In the genomic region with DNA sequence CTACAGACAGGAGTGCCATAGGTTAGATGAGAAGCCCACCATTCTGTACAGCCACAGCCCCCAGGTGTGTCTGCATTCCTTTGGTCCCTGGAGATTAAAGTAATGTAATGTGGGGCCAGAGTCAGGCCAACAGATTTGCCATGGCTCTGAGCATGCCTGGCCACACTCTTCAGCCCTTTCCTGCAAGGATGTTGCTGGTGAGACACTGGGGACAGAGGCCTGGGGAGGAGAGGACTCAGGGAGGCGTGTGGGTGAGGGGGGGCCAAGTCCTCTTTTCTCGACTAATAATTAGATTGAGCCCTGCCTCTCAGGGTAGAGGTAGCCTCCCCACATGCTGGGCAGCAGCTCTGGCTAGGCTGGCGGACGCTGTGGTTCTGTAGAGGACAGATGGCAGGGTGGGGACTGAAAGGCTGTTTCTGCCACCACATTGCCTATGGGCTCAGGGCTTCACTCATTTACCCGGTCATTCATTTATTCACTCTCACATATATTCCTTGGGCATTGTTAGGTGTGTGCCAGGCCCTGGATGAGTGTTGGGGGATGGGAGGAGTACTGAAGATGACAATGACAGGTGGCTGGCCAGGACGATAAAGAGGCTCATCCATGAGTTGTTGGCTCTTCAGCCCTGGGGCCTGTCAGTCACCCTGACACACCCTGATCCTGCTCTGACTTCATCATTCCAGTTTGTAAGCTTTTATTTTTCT, we compare ENCODE assay signal across 19 cellular contexts. TPM values are rescaled to one million over a fixed set of nuclear protein-coding genes. Genes with fewer than 3 reads are reported as not detected.
A peak's percentile ranks its signal among the peaks of the same experiment; 100 is the strongest.
DNase-seq lines count a peak whose midpoint lies in the region; ATAC-seq and TF ChIP-seq lines count a peak whose summit lies in the region.
"Had no signal": no experiment of that assay in that cellular context is flagged by ENCODE, and none has a peak within 500 bp of the region (broad histone marks: within the 10 kb centered on the region; RNA-seq: fewer than 3 reads in every experiment).

No MANE protein-coding gene starts in this region.

- no peaks in the 10 kb centered on the region for H3K4me1 ChIP-seq in cardiac muscle cell (ENCODE audit: low read depth)
- H3K4me1 ChIP-seq: body of pancreas, lower lobe of right lung, Peyer's patch had no signal

- H3K9me3 ChIP-seq in cardiac muscle cell (ENCODE audit: low read depth): no peaks in the 10 kb centered on the region
- H3K9me3 ChIP-seq in WERI-Rb-1 (ENCODE audit: severe bottlenecking): no peaks in the 10 kb centered on the region
- H3K9me3 ChIP-seq: body of pancreas, lower lobe of right lung, Peyer's patch had no signal

- intact Hi-C loops in left ventricle myocardium superior (cut with micrococcal nuclease): no loop called here

- ATAC-seq in left ventricle myocardium superior: no peak
- ATAC-seq in HG03175 (IDR thresholded peaks at IDR 0.05; ENCODE audit: unreplicated experiment): no peak
- no peak for ATAC-seq in HG02610 (IDR thresholded peaks at IDR 0.05; ENCODE audit: unreplicated experiment)
- ATAC-seq: body of pancreas; CD8-positive, alpha-beta T cell; lower lobe of right lung; SK-N-SH treated with all-trans-retinoic acid at 6 μM for 48 hours; stimulated activated naive CD8-positive, alpha-beta T cell treated with anti-CD3 and anti-CD28 coated beads, Interleukin-15, Interleukin-2, amounts not matched to agents 100 U/mL and 50 U/mL, for 24 hours had no signal

- DNase-seq in cardiac muscle cell (ENCODE audit: low read depth in 1 of 2, low spot score in 1 of 2): no peak
- no peak for DNase-seq in left ventricle myocardium superior
- DNase-seq in WERI-Rb-1: peak; percentile 97
- DNase-seq in myocyte (ENCODE audit: low read depth): peak; percentile 82
- DNase-seq in H4 (ENCODE audit: low spot score): no peak
- DNase-seq in activated T-cell treated with anti-CD3 and anti-CD28 coated beads for 4 hours: no peak
- DNase-seq: activated CD4-positive, alpha-beta T cell treated with anti-CD3 and anti-CD28 coated beads, Interleukin-2, amount 50 U/mL, for 1 hour; activated naive CD4-positive, alpha-beta T cell treated with anti-CD3 and anti-CD28 coated beads, Interleukin-2, amount 50 U/mL, for 16 hours; activated T-cell treated with anti-CD3 and anti-CD28 coated beads, Interleukin-2, amount 50 U/mL, for 1 hour; body of pancreas; CD8-positive, alpha-beta T cell; immature natural killer cell; lower lobe of right lung; naive B cell; Peyer's patch; stimulated activated naive CD8-positive, alpha-beta T cell treated with anti-CD3 and anti-CD28 coated beads, Interleukin-15, Interleukin-2, amounts not matched to agents 100 U/mL and 50 U/mL, for 24 hours had no signal

- H3K27me3 ChIP-seq in cardiac muscle cell (no peaks in the 10 kb centered on the region), WERI-Rb-1 (ENCODE audit: insufficient read depth, low read depth, severe bottlenecking) (no peaks in the 10 kb centered on the region)
- H3K27me3 ChIP-seq: body of pancreas, Peyer's patch had no signal

- H3K4me3 ChIP-seq in cardiac muscle cell: no peak overlapping the region
- H3K4me3 ChIP-seq in WERI-Rb-1 (ENCODE audit: low read depth, low read length): peak overlapping the region; percentile 24
- H3K4me3 ChIP-seq: body of pancreas, lower lobe of right lung, Peyer's patch had no signal

- TF ChIP-seq CTCF in cardiac muscle cell (IDR thresholded peaks at IDR 0.05; ENCODE audit: low read depth, low read length): no peak
- TF ChIP-seq CTCF in WERI-Rb-1 (IDR thresholded peaks at IDR 0.05; ENCODE audit: low read depth, low read length): no peak

- H3K36me3 ChIP-seq in cardiac muscle cell (no peaks in the 10 kb centered on the region), WERI-Rb-1 (no peaks in the 10 kb centered on the region)
- H3K36me3 ChIP-seq: lower lobe of right lung, Peyer's patch had no signal

- peak overlapping the region; percentile 45 for H3K27ac ChIP-seq in cardiac muscle cell
- peak overlapping the region; percentile 72 for H3K27ac ChIP-seq in WERI-Rb-1
- H3K27ac ChIP-seq: body of pancreas, lower lobe of right lung, Peyer's patch had no signal

RNA-seq across cellular contexts. Expression of a gene that starts 7.1 kb away (rescaled TPM):
- total RNA-seq in cardiac muscle cell: 117 and 126 TPM in 2 replicates
- 118 and 150 TPM in 2 replicates for polyA plus RNA-seq in cardiac muscle cell
- 41.3 TPM for total RNA-seq in left ventricle myocardium superior
- 50.1 and 52.6 TPM in 2 replicates for total RNA-seq in myocyte
- polyA plus RNA-seq in myocyte (2012): 68.2 TPM
- total RNA-seq in H4 (2014; rRNA removed; shearing (Covaris generic)): 22.2 and 36.2 TPM in 2 replicates

RNA-seq across cellular contexts. Expression of a gene that starts 8.8 kb away (rescaled TPM):
- total RNA-seq in cardiac muscle cell: 207 and 480 TPM in 2 replicates
- polyA plus RNA-seq in cardiac muscle cell: 176 and 238 TPM in 2 replicates
- total RNA-seq in left ventricle myocardium superior: 185 TPM
- 299 and 305 TPM in 2 replicates for total RNA-seq in myocyte
- 214 TPM for polyA plus RNA-seq in myocyte (2012)
- 168 and 173 TPM in 2 replicates for total RNA-seq in H4 (2014; rRNA removed; shearing (Covaris generic))

RNA-seq across cellular contexts. Expression of a gene that starts 19.4 kb away (rescaled TPM):
- 34.9 and 54.1 TPM in 2 replicates for total RNA-seq in cardiac muscle cell
- polyA plus RNA-seq in cardiac muscle cell: 70.7 and 77.7 TPM in 2 replicates
- total RNA-seq in left ventricle myocardium superior: 96.1 TPM
- 60.6 and 65.6 TPM in 2 replicates for total RNA-seq in myocyte
- polyA plus RNA-seq in myocyte (2012): 107 TPM
- total RNA-seq in H4 (2014; rRNA removed; shearing (Covaris generic)): 82.2 and 96.3 TPM in 2 replicates

RNA-seq across cellular contexts. Expression of a gene that starts 31.7 kb away (rescaled TPM):
- total RNA-seq in cardiac muscle cell (22.6 and 27.3 TPM in 2 replicates), left ventricle myocardium superior (12.0 TPM), myocyte (12.8 and 19.7 TPM in 2 replicates)
- 25.1 and 31.3 TPM in 2 replicates for polyA plus RNA-seq in cardiac muscle cell
- 24.2 TPM for polyA plus RNA-seq in myocyte (2012)
- 22.2 and 27.0 TPM in 2 replicates for total RNA-seq in H4 (2014; rRNA removed; shearing (Covaris generic))

RNA-seq across cellular contexts. Expression of a gene that starts 32.0 kb away (rescaled TPM):
- 22.8 and 25.4 TPM in 2 replicates for total RNA-seq in cardiac muscle cell
- polyA plus RNA-seq in cardiac muscle cell: 19.5 and 20.9 TPM in 2 replicates
- 14.7 TPM for total RNA-seq in left ventricle myocardium superior
- total RNA-seq in myocyte: 8.9 and 13.5 TPM in 2 replicates
- 17.0 TPM for polyA plus RNA-seq in myocyte (2012)
- total RNA-seq in H4 (2014; rRNA removed; shearing (Covaris generic)): 11.6 and 20.0 TPM in 2 replicates

Comparison
In these comparisons a context has a peak if more than half of its experiments do, and no peak if none do; other contexts are left out.
1. DNase-seq: peak in WERI-Rb-1 (single experiment) and myocyte (single experiment); none in cardiac muscle cell (0 of 2), left ventricle myocardium superior (single experiment), H4 (single experiment) and activated T-cell treated with anti-CD3 and anti-CD28 coated beads for 4 hours (single experiment).